Comparison of ENCODE assay signal across 8 cellular contexts in genomic region chr10:57579926-57580325, GRCh38.
DNase-seq lines count a peak whose midpoint lies in the region; ATAC-seq lines count a peak whose summit lies in the region.

No MANE protein-coding gene starts in this region.

- DNase-seq in ACHN = peak; percentile 66
- DNase-seq in NCI-H748 treated with DMSO at 0.1 percent for 48 hours (lab: John Stamatoyannopoulos, UW) = peak; percentile 1
- peak; percentile 52 for DNase-seq in glomerular visceral epithelial cell (ENCODE audit: extremely low spot score)
- DNase-seq in natural killer cell treated with Interleukin-12 subunit alpha and Interleukin-12 subunit beta and Interleukin-15 and Interleukin-18, amount 100 ng/mL, for 72 hours (ENCODE audit: low spot score) = no peak
- no peak for DNase-seq in islet precursor cell
- no peak for DNase-seq in stimulated activated CD8-positive, alpha-beta memory T cell treated with anti-CD3 and anti-CD28 coated beads, Interleukin-4, amount 100 ng/mL, for 48 hours
- DNase-seq in T-helper 17 cell = no peak

- H3K27ac Mint-ChIP-seq in natural killer cell treated with Interleukin-12 subunit alpha and Interleukin-12 subunit beta and Interleukin-15 and Interleukin-18, amount 100 ng/mL, for 72 hours = no peak overlapping the region
- H3K27ac Mint-ChIP-seq in T-helper 17 cell = no peak overlapping the region

- no peaks in the 10 kb centered on the region for H3K27me3 Mint-ChIP-seq in natural killer cell treated with Interleukin-12 subunit alpha and Interleukin-12 subunit beta and Interleukin-15 and Interleukin-18, amount 100 ng/mL, for 72 hours
- no peaks in the 10 kb centered on the region for H3K27me3 Mint-ChIP-seq in T-helper 17 cell

- H3K9me3 Mint-ChIP-seq in natural killer cell treated with Interleukin-12 subunit alpha and Interleukin-12 subunit beta and Interleukin-15 and Interleukin-18, amount 100 ng/mL, for 72 hours = peaks cover 6% of the 10 kb centered on the region

- H3K9me3 ChIP-seq in T-helper 17 cell (ENCODE audit: control insufficient read depth, low read length, poor library complexity, severe bottlenecking) = no peaks in the 10 kb centered on the region

- no peak overlapping the region for H3K4me3 Mint-ChIP-seq in natural killer cell treated with Interleukin-12 subunit alpha and Interleukin-12 subunit beta and Interleukin-15 and Interleukin-18, amount 100 ng/mL, for 72 hours
- H3K4me3 Mint-ChIP-seq in T-helper 17 cell = no peak overlapping the region

- no peaks in the 10 kb centered on the region for H3K4me1 Mint-ChIP-seq in natural killer cell treated with Interleukin-12 subunit alpha and Interleukin-12 subunit beta and Interleukin-15 and Interleukin-18, amount 100 ng/mL, for 72 hours (ENCODE audit: low read depth in 2 of 2)
- H3K4me1 Mint-ChIP-seq in T-helper 17 cell = no peaks in the 10 kb centered on the region

- peak; percentile 73 for ATAC-seq in GM19463 (IDR thresholded peaks at IDR 0.05; ENCODE audit: unreplicated experiment)
- ATAC-seq in natural killer cell treated with Interleukin-12 subunit alpha and Interleukin-12 subunit beta and Interleukin-15 and Interleukin-18, amount 100 ng/mL, for 72 hours = no peak
- ATAC-seq in T-helper 17 cell = no peak

- no peaks in the 10 kb centered on the region for H3K36me3 Mint-ChIP-seq in natural killer cell treated with Interleukin-12 subunit alpha and Interleukin-12 subunit beta and Interleukin-15 and Interleukin-18, amount 100 ng/mL, for 72 hours
- no peaks in the 10 kb centered on the region for H3K36me3 Mint-ChIP-seq in T-helper 17 cell (ENCODE audit: low read depth)

- in situ Hi-C loops in ACHN (cut with HindIII; ENCODE audit: low pct_ligation_motif_present, low pct_unique_long_range_greater_than_20kb, low sequenced_read_pairs) = no loop called here

Comparison
In these comparisons a context has a peak if more than half of its experiments do, and no peak if none do; other contexts are left out.
1. DNase-seq: peak in ACHN (single experiment), NCI-H748 treated with DMSO at 0.1 percent for 48 hours (single experiment) and glomerular visceral epithelial cell (single experiment); none in natural killer cell treated with Interleukin-12 subunit alpha and Interleukin-12 subunit beta and Interleukin-15 and Interleukin-18, amount 100 ng/mL, for 72 hours (single experiment), islet precursor cell (single experiment), stimulated activated CD8-positive, alpha-beta memory T cell treated with anti-CD3 and anti-CD28 coated beads, Interleukin-4, amount 100 ng/mL, for 48 hours (single experiment) and T-helper 17 cell (0 of 3).